Comparison of ENCODE assay signal across 8 cellular contexts in the genomic region with DNA sequence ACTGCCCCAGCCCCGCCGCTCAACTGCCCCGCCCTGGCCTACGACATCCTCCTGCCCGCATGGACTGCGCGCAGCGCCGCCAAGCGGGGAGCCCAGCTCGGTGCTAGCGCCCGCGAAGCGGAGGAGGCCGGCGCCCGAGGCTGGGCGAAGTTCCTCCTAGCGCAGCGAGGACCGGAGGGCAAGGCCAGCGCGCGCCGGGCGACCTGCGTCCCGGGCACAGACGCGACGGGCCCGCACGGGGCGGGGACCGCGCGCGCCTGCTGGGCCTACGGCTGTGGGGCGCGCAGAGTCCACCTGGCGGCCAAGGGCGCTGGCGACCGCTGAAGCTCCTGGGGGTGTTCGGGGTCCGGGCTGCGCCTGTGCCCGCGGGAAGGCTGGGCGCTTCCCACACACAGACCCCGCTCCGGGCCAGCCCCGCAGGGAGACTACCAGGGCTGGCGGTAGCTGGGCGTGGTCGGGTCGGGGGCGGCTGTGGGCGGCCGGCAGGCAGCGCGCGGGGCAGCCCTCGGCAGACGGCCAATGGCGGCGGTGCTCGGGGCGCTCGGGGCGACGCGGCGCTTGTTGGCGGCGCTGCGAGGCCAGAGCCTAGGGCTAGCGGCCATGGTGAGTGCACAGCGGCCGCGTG. TPM values are rescaled to one million over a fixed set of nuclear protein-coding genes. Genes with fewer than 3 reads are reported as not detected.
DNase-seq lines count a peak whose midpoint lies in the region; ATAC-seq and TF ChIP-seq lines count a peak whose summit lies in the region.

TSS of gene PCBD2 (plus strand) at position 511 of the 625 bp plus-strand sequence. CDS start at position 520, 9 bp downstream.

- ATAC-seq in GM19351 (IDR thresholded peaks at IDR 0.05; ENCODE audit: unreplicated experiment), result peak; percentile 71
- peak; percentile 73 for ATAC-seq in HG03520 (IDR thresholded peaks at IDR 0.05; ENCODE audit: unreplicated experiment)
- ATAC-seq in left lung, result peak; percentile 95

- peak within 1 kb of the TSS; percentile 97 for H3K4me3 Mint-ChIP-seq in activated CD4-positive, alpha-beta T cell treated with anti-CD3 and anti-CD28 coated beads, Interleukin-2, amount 10 ng/mL, durations not matched to agents 24 days and 14 days

- peak; percentile 98 for DNase-seq in CD1c-positive myeloid dendritic cell (ENCODE audit: extremely low spot score)
- peak; percentile 55 for DNase-seq in NCI-H526 treated with DMSO at 0.1 percent for 48 hours (lab: John Stamatoyannopoulos, UW)
- peak; percentile 98 for DNase-seq in activated CD4-positive, alpha-beta T cell treated with anti-CD3 and anti-CD28 coated beads, Interleukin-2, amount 10 ng/mL, durations not matched to agents 24 days and 14 days
- peak; percentile 93 for DNase-seq in coronary artery (ENCODE audit: low spot score)
- peak; percentile 94 to 100 for DNase-seq in left lung
- DNase-seq in stimulated activated CD4-positive, alpha-beta T cell treated with anti-CD3 and anti-CD28 coated beads, Interleukin-2, amount 100 ng/mL, for 4 hours (ENCODE audit: low read depth), result peak; percentile 85

- intact Hi-C loops in activated CD4-positive, alpha-beta T cell treated with anti-CD3 and anti-CD28 coated beads, Interleukin-2, amount 10 ng/mL, durations not matched to agents 24 days and 14 days (cut with micrococcal nuclease), result loop anchor here (1.0 to 10.0 kb wide), 6 partner anchors 16 to 300 kb away; partner anchors contain the start of genes C5orf24, CAMLG and DDX46
- intact Hi-C loops in left lung (cut with DNase I), result no loop called here

- TF ChIP-seq CTCF in coronary artery (IDR thresholded peaks at IDR 0.05), result peak; percentile 93
- TF ChIP-seq CTCF in left lung (IDR thresholded peaks at IDR 0.05), result peak; percentile 95

- H3K27ac ChIP-seq in coronary artery (peak within 1 kb of the TSS; percentile 96 to 100), left lung (peak within 1 kb of the TSS; percentile 99 to 100)

- H3K9me3 ChIP-seq in left lung, result no peaks in the 10 kb centered on the region

- peaks cover 14% of the 10 kb centered on the region for H3K4me1 Mint-ChIP-seq in activated CD4-positive, alpha-beta T cell treated with anti-CD3 and anti-CD28 coated beads, Interleukin-2, amount 10 ng/mL, durations not matched to agents 24 days and 14 days

- H3K4me1 ChIP-seq in left lung, result peaks cover 0 to 21% of the 10 kb centered on the region in 2 donors

- H3K27me3 ChIP-seq in left lung, result no peaks in the 10 kb centered on the region

- H3K9me3 Mint-ChIP-seq in activated CD4-positive, alpha-beta T cell treated with anti-CD3 and anti-CD28 coated beads, Interleukin-2, amount 10 ng/mL, durations not matched to agents 24 days and 14 days, result no peaks in the 10 kb centered on the region

- H3K27ac Mint-ChIP-seq in activated CD4-positive, alpha-beta T cell treated with anti-CD3 and anti-CD28 coated beads, Interleukin-2, amount 10 ng/mL, durations not matched to agents 24 days and 14 days, result peak within 1 kb of the TSS; percentile 99

- H3K36me3 Mint-ChIP-seq in activated CD4-positive, alpha-beta T cell treated with anti-CD3 and anti-CD28 coated beads, Interleukin-2, amount 10 ng/mL, durations not matched to agents 24 days and 14 days (ENCODE audit: low read depth), result peaks cover 16% of the 10 kb centered on the region

- peaks cover 0 to 9% of the 10 kb centered on the region in 2 donors for H3K36me3 ChIP-seq in left lung

- H3K4me3 ChIP-seq in coronary artery (peak within 1 kb of the TSS; percentile 98), left lung (peak within 1 kb of the TSS; percentile 72 to 83)

- H3K27me3 Mint-ChIP-seq in activated CD4-positive, alpha-beta T cell treated with anti-CD3 and anti-CD28 coated beads, Interleukin-2, amount 10 ng/mL, durations not matched to agents 24 days and 14 days, result no peaks in the 10 kb centered on the region

RNA-seq across cellular contexts. Expression of gene PCBD2, which starts in this region (rescaled TPM):
- total RNA-seq in activated CD4-positive, alpha-beta T cell treated with anti-CD3 and anti-CD28 coated beads, Interleukin-2, amount 10 ng/mL, durations not matched to agents 24 days and 14 days, result 11.0 and 14.1 TPM in 2 replicates
- total RNA-seq in left lung, result 10 to 100 TPM in 1 of 2 donors, 1 to 10 TPM in 1; 9.8 to 10.7 TPM

Comparison
In these comparisons a context has a peak if more than half of its experiments do, and no peak if none do; other contexts are left out.
1. Peak in every context shown above with its lines: DNase-seq, ATAC-seq, H3K4me3 ChIP-seq and H3K27ac ChIP-seq.